ENCODE assay signal across 10 cellular contexts in the genomic region with DNA sequence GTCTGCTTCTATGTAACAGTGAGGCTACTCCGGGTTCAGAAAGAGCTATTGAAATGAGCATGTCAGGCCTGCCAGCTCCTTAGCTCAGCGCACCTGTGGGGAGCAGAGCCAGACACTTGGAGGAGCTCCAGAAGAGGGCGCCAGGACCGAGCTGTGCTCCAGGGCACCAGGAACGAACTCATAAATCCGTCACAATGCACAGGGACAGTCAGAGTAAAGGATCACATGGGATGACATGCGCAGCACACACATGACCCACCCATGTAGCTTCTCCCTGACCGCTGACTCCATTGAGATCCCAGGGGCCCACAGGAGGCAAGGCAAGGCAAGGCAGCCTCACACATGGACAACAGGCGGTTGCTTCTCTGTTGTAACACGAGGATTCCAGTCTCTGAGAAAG. TPM values are rescaled to one million over a fixed set of nuclear protein-coding genes. Genes with fewer than 3 reads are reported as not detected.
A peak's percentile ranks its signal among the peaks of the same experiment; 100 is the strongest.
DNase-seq lines count a peak whose midpoint lies in the region; ATAC-seq and TF ChIP-seq lines count a peak whose summit lies in the region.
"Had no signal": no experiment of that assay in that cellular context is flagged by ENCODE, and none has a peak within 500 bp of the region (broad histone marks: within the 10 kb centered on the region; RNA-seq: fewer than 3 reads in every experiment).

No MANE protein-coding gene starts in this region.

- DNase-seq in activated CD4-positive, alpha-beta T cell treated with anti-CD3 and anti-CD28 coated beads for 48 hours = peak; percentile 46
- no peak for DNase-seq in activated CD4-positive, alpha-beta T cell treated with anti-CD3 and anti-CD28 coated beads for 1 hour
- peak; percentile 17 for DNase-seq in dermis blood vessel endothelial cell
- no peak for DNase-seq in stimulated activated naive CD8-positive, alpha-beta T cell treated with anti-CD3 and anti-CD28 coated beads, Interleukin-15, amount 100 ng/mL, for 72 hours
- DNase-seq in NCI-H1092 treated with DMSO at 0.1 percent for 48 hours (lab: John Stamatoyannopoulos, UW) = no peak
- no peak for DNase-seq in PC-9

- H3K9ac ChIP-seq in OCI-LY3 (ENCODE audit: low read length) = peak overlapping the region; percentile 38; the same call in 1 of the 2 replicates
- H3K9ac ChIP-seq: BLaER1 had no signal

- H3K27me3 Mint-ChIP-seq in stimulated activated naive CD8-positive, alpha-beta T cell treated with anti-CD3 and anti-CD28 coated beads, Interleukin-15, amount 100 ng/mL, for 72 hours = no peaks in the 10 kb centered on the region
- H3K27me3 Mint-ChIP-seq: natural killer cell treated with Interleukin-12 subunit alpha and Interleukin-12 subunit beta and Interleukin-15 and Interleukin-18, amount 100 ng/mL, for 72 hours had no signal

- H3K9me3 Mint-ChIP-seq in stimulated activated naive CD8-positive, alpha-beta T cell treated with anti-CD3 and anti-CD28 coated beads, Interleukin-15, amount 100 ng/mL, for 72 hours = no peaks in the 10 kb centered on the region
- H3K9me3 Mint-ChIP-seq: natural killer cell treated with Interleukin-12 subunit alpha and Interleukin-12 subunit beta and Interleukin-15 and Interleukin-18, amount 100 ng/mL, for 72 hours had no signal

- H3K9me2 ChIP-seq in PC-9 (ENCODE audit: insufficient read depth) = no peaks in the 10 kb centered on the region

- H3F3A ChIP-seq in PC-9 (ENCODE audit: insufficient read depth, low read depth) = no peaks in the 10 kb centered on the region

- H3K27ac Mint-ChIP-seq in stimulated activated naive CD8-positive, alpha-beta T cell treated with anti-CD3 and anti-CD28 coated beads, Interleukin-15, amount 100 ng/mL, for 72 hours = peak overlapping the region in 1 of 2 donors; percentile 44
- H3K27ac Mint-ChIP-seq: natural killer cell treated with Interleukin-12 subunit alpha and Interleukin-12 subunit beta and Interleukin-15 and Interleukin-18, amount 100 ng/mL, for 72 hours had no signal

- H3K4me2 ChIP-seq in OCI-LY3 (ENCODE audit: low read length) = peak overlapping the region; percentile 65
- no peak overlapping the region for H3K4me2 ChIP-seq in PC-9
- H3K4me2 ChIP-seq: BLaER1 had no signal

- H3K27me3 ChIP-seq in OCI-LY3 (ENCODE audit: low read depth, low read length) = no peaks in the 10 kb centered on the region
- H3K27me3 ChIP-seq in PC-9 (ENCODE audit: insufficient read depth, low read depth) = no peaks in the 10 kb centered on the region
- H3K27me3 ChIP-seq: BLaER1 had no signal

- H3K4me1 Mint-ChIP-seq in stimulated activated naive CD8-positive, alpha-beta T cell treated with anti-CD3 and anti-CD28 coated beads, Interleukin-15, amount 100 ng/mL, for 72 hours = peaks cover 17% of the 10 kb centered on the region

- POLR2A ChIA-PET in PC-9 (lab: Charles Lee; ENCODE audit: unreplicated experiment) = no interaction called here

- H3K9me3 ChIP-seq in OCI-LY3 (ENCODE audit: insufficient read depth, low read length) = no peaks in the 10 kb centered on the region
- H3K9me3 ChIP-seq in PC-9 (ENCODE audit: insufficient read depth, low read depth) = no peaks in the 10 kb centered on the region
- H3K9me3 ChIP-seq: BLaER1 had no signal

- H3K36me3 ChIP-seq in OCI-LY3 (replicated peaks; ENCODE audit: low read depth, low read length) (no peaks in the 10 kb centered on the region), PC-9 (ENCODE audit: low read depth) (no peaks in the 10 kb centered on the region)

- H2AFZ ChIP-seq in OCI-LY3 (ENCODE audit: low read depth, low read length) (peak overlapping the region; percentile 71), PC-9 (no peak overlapping the region)

- no peak overlapping the region for H3K4me3 Mint-ChIP-seq in stimulated activated naive CD8-positive, alpha-beta T cell treated with anti-CD3 and anti-CD28 coated beads, Interleukin-15, amount 100 ng/mL, for 72 hours
- H3K4me3 Mint-ChIP-seq: natural killer cell treated with Interleukin-12 subunit alpha and Interleukin-12 subunit beta and Interleukin-15 and Interleukin-18, amount 100 ng/mL, for 72 hours had no signal

- peak overlapping the region; percentile 29; the same call in 1 of the 2 replicates for H3K4me3 ChIP-seq in OCI-LY3 (ENCODE audit: low read length)
- no peak overlapping the region for H3K4me3 ChIP-seq in PC-9
- H3K4me3 ChIP-seq: BLaER1 had no signal

- intact Hi-C loops in PC-9 (cut with micrococcal nuclease; ENCODE audit: unreplicated experiment) = no loop called here

- no TSS peak for BruUV-seq in PC-9 (replicated peaks; lab: Mats Ljungman, UMichigan)

- no peaks in the 10 kb centered on the region for H3K79me2 ChIP-seq in OCI-LY3 (ENCODE audit: low read length)
- no peaks in the 10 kb centered on the region for H3K79me2 ChIP-seq in PC-9 (ENCODE audit: low read depth)

- H4K20me1 ChIP-seq in OCI-LY3 (ENCODE audit: insufficient read depth, low read length) = no peaks in the 10 kb centered on the region
- no peaks in the 10 kb centered on the region for H4K20me1 ChIP-seq in PC-9 (ENCODE audit: insufficient read depth)
- H4K20me1 ChIP-seq: BLaER1 had no signal

- peak; percentile 45 for ATAC-seq in stimulated activated naive CD8-positive, alpha-beta T cell treated with anti-CD3 and anti-CD28 coated beads, Interleukin-15, amount 100 ng/mL, for 72 hours
- no peak for ATAC-seq in activated CD4-positive, CD25-positive, alpha-beta regulatory T cell treated with anti-CD3 and anti-CD28 coated beads, Interleukin-2, amount 50 U/mL, for 24 hours

- CTCF ChIA-PET in PC-9 (lab: Charles Lee) = interaction anchor here (0.7 to 0.8 kb wide), 2 partner anchors 10 to 517 kb away, joined by 4 read pairs; no protein-coding TSS in a partner anchor

- no peak overlapping the region for H3K27ac ChIP-seq in OCI-LY3 (ENCODE audit: low read length)
- no peak overlapping the region for H3K27ac ChIP-seq in PC-9
- H3K27ac ChIP-seq: BLaER1 had no signal

- H3K4me1 ChIP-seq in OCI-LY3 (ENCODE audit: low read length) (peaks cover 46% of the 10 kb centered on the region), PC-9 (replicated peaks; ENCODE audit: insufficient read depth) (no peaks in the 10 kb centered on the region)

- TF ChIP-seq CTCF in OCI-LY3 (IDR thresholded peaks at IDR 0.05; ENCODE audit: low read depth, low read length) = peak; percentile 88
- TF ChIP-seq CTCF in PC-9 (conservative IDR thresholded peaks at IDR 0.05) = no peak

RNA-seq across cellular contexts. Expression of gene GNB5, which starts 26.0 kb away (rescaled TPM):
- 31.8 and 48.3 TPM in 2 replicates for total RNA-seq in dermis blood vessel endothelial cell
- 25.0 and 26.0 TPM in 2 replicates for total RNA-seq in PC-9 (2021)

Comparison
In these comparisons a context has a peak if more than half of its experiments do, and no peak if none do; other contexts are left out.
1. DNase-seq: peak in activated CD4-positive, alpha-beta T cell treated with anti-CD3 and anti-CD28 coated beads for 48 hours (single experiment) and dermis blood vessel endothelial cell (single experiment); none in activated CD4-positive, alpha-beta T cell treated with anti-CD3 and anti-CD28 coated beads for 1 hour (single experiment), stimulated activated naive CD8-positive, alpha-beta T cell treated with anti-CD3 and anti-CD28 coated beads, Interleukin-15, amount 100 ng/mL, for 72 hours (0 of 2), NCI-H1092 treated with DMSO at 0.1 percent for 48 hours (single experiment) and PC-9 (0 of 2).